In the genomic region with DNA sequence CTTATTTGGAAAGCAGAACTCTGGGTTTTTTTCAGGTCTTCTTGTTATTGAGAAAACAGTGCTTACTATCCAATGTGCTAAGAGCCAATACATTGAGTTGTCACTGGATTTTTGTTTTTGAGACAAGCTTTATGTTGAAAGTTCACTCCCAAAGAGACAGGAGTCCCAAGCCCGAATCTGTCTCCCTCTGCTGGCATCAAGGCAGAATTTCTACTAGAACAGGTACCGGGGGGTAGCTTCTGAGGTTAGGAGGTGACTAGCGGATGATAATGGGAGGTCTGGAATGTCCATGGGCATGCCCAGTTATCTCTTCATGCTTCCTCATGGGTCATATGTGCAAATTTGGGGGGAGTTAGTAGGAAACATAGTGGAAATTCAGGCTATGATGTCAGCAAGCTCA, we compare ENCODE assay signal across 18 cellular contexts. TPM values are rescaled to one million over a fixed set of nuclear protein-coding genes. Genes with fewer than 3 reads are reported as not detected.
DNase-seq lines count a peak whose midpoint lies in the region; ATAC-seq, FAIRE-seq and TF ChIP-seq lines count a peak whose summit lies in the region.
"Had no signal": no experiment of that assay in that cellular context is flagged by ENCODE, and none has a peak within 500 bp of the region (broad histone marks: within the 10 kb centered on the region; RNA-seq: fewer than 3 reads in every experiment).

No MANE protein-coding gene starts in this region.

- no peak for FAIRE-seq in D721Med (lab: Jason Lieb, UNC)

- peak; percentile 83 for ATAC-seq in WTC11
- no peak for ATAC-seq in HG03520 (IDR thresholded peaks at IDR 0.05; ENCODE audit: unreplicated experiment)
- no peak for ATAC-seq in GM21515 (IDR thresholded peaks at IDR 0.05; ENCODE audit: unreplicated experiment)
- ATAC-seq: activated T-helper 17 cell treated with anti-CD3 and anti-CD28 coated beads, Interleukin-2, amount 50 U/mL, for 72 hours; left ventricle myocardium superior; psoas muscle had no signal

- no peak for DNase-seq in D721Med (ENCODE audit: insufficient read length, low spot score)
- DNase-seq in HL-60 (ENCODE audit: low read depth in 1 of 2, low spot score in 1 of 2), result no peak
- DNase-seq in WTC11 (ENCODE audit: low spot score), result no peak
- peak; percentile 55 for DNase-seq in iPS-NIHi11 (ENCODE audit: low spot score)
- DNase-seq in COR-L47 (lab: John Stamatoyannopoulos, UW), result no peak
- no peak for DNase-seq in NCI-H2029 (lab: John Stamatoyannopoulos, UW)
- DNase-seq: activated CD4-positive, alpha-beta memory T cell treated with anti-CD3 and anti-CD28 coated beads, Interleukin-2, amount 10 ng/mL, durations not matched to agents 7 days and 5 days; cortex of kidney; esophagus squamous epithelium; left ventricle myocardium superior; MG63; naive B cell; psoas muscle; uterus had no signal

- H3K27ac Mint-ChIP-seq in WTC11, result no peak overlapping the region
- H3K27ac Mint-ChIP-seq: activated CD4-positive, alpha-beta memory T cell treated with anti-CD3 and anti-CD28 coated beads, Interleukin-2, amount 10 ng/mL, durations not matched to agents 7 days and 5 days; activated T-helper 17 cell treated with anti-CD3 and anti-CD28 coated beads, Interleukin-2, amount 50 U/mL, for 72 hours had no signal

- no peak overlapping the region for H3K27ac ChIP-seq in HL-60 (replicated peaks)
- H3K27ac ChIP-seq: esophagus squamous epithelium, psoas muscle, SJCRH30, uterus had no signal

- H3K9me3 Mint-ChIP-seq in WTC11, result peaks cover 39% of the 10 kb centered on the region

- H3K27me3 Mint-ChIP-seq in WTC11 (ENCODE audit: low read depth), result no peaks in the 10 kb centered on the region
- H3K27me3 Mint-ChIP-seq: activated CD4-positive, alpha-beta memory T cell treated with anti-CD3 and anti-CD28 coated beads, Interleukin-2, amount 10 ng/mL, durations not matched to agents 7 days and 5 days; activated T-helper 17 cell treated with anti-CD3 and anti-CD28 coated beads, Interleukin-2, amount 50 U/mL, for 72 hours; naive B cell had no signal

- H3K4me1 Mint-ChIP-seq in WTC11, result peaks cover 5% of the 10 kb centered on the region
- H3K4me1 Mint-ChIP-seq: activated CD4-positive, alpha-beta memory T cell treated with anti-CD3 and anti-CD28 coated beads, Interleukin-2, amount 10 ng/mL, durations not matched to agents 7 days and 5 days; activated T-helper 17 cell treated with anti-CD3 and anti-CD28 coated beads, Interleukin-2, amount 50 U/mL, for 72 hours; naive B cell had no signal

- no peak overlapping the region for H3K4me3 Mint-ChIP-seq in WTC11
- H3K4me3 Mint-ChIP-seq: activated CD4-positive, alpha-beta memory T cell treated with anti-CD3 and anti-CD28 coated beads, Interleukin-2, amount 10 ng/mL, durations not matched to agents 7 days and 5 days; activated T-helper 17 cell treated with anti-CD3 and anti-CD28 coated beads, Interleukin-2, amount 50 U/mL, for 72 hours had no signal

- TF ChIP-seq CTCF in D721Med (IDR thresholded peaks at IDR 0.05; ENCODE audit: insufficient read depth, missing control alignments) (peak; percentile 6), HL-60 (IDR thresholded peaks at IDR 0.05; ENCODE audit: insufficient read depth, low read length) (peak; percentile 2), WTC11 (IDR thresholded peaks at IDR 0.05) (peak; percentile 56)

- H3K4me3 ChIP-seq in HL-60 (replicated peaks; ENCODE audit: insufficient read depth, low read length), result no peak overlapping the region
- H3K4me3 ChIP-seq: esophagus squamous epithelium, MG63, psoas muscle, SJCRH30, uterus had no signal

- H3K27me3 ChIP-seq in HL-60 (ENCODE audit: insufficient read depth, poor library complexity, severe bottlenecking), result no peaks in the 10 kb centered on the region
- H3K27me3 ChIP-seq: esophagus squamous epithelium, MG63, SJCRH30, uterus had no signal

- CTCF ChIA-PET in WTC11 (lab: Charles Lee), result interaction anchor here (0.5 to 2.1 kb wide), 26 partner anchors 12 to 783 kb away, joined by 3 to 15 read pairs (median 3); a partner anchor contains a TSS

- POLR2A ChIA-PET in WTC11 (lab: Charles Lee), result no interaction called here

- peaks cover 64% of the 10 kb centered on the region for H3K36me3 Mint-ChIP-seq in WTC11

TF ChIP-seq in WTC11, 78 proteins besides CTCF, POLR2A, EP300 and RAD21:
- TF ChIP-seq FOXP1 (CRISPR knock-in tag; IDR thresholded peaks at IDR 0.05; ENCODE audit: borderline replicate concordance) (no peak), ATF1 (CRISPR knock-in tag; IDR thresholded peaks at IDR 0.05) (no peak), CBFB (CRISPR knock-in tag; IDR thresholded peaks at IDR 0.05; ENCODE audit: low read depth) (no peak), ELF4 (CRISPR knock-in tag; IDR thresholded peaks at IDR 0.05; ENCODE audit: low read depth) (no peak), ZNF396 (CRISPR knock-in tag; IDR thresholded peaks at IDR 0.05; ENCODE audit: borderline replicate concordance) (no peak), TEAD4 (CRISPR knock-in tag; IDR thresholded peaks at IDR 0.05) (no peak), ZNF219 (CRISPR knock-in tag; IDR thresholded peaks at IDR 0.05; ENCODE audit: borderline replicate concordance) (no peak), PRRX2 (CRISPR knock-in tag; IDR thresholded peaks at IDR 0.05) (no peak), ZNF263 (CRISPR knock-in tag; IDR thresholded peaks at IDR 0.05; ENCODE audit: low read depth) (no peak), ZNF416 (CRISPR knock-in tag; IDR thresholded peaks at IDR 0.05) (no peak), ZNF138 (CRISPR knock-in tag; conservative IDR thresholded peaks at IDR 0.05) (no peak), ZNF317 (CRISPR knock-in tag; IDR thresholded peaks at IDR 0.05; ENCODE audit: borderline replicate concordance, low read depth) (no peak), ZNF423 (CRISPR knock-in tag; IDR thresholded peaks at IDR 0.05) (no peak), GABPB1 (CRISPR knock-in tag; IDR thresholded peaks at IDR 0.05) (no peak), RORB (CRISPR knock-in tag; IDR thresholded peaks at IDR 0.05) (no peak), RELA (CRISPR knock-in tag; IDR thresholded peaks at IDR 0.05; ENCODE audit: borderline replicate concordance) (no peak)
- TF ChIP-seq, protein P1, sequence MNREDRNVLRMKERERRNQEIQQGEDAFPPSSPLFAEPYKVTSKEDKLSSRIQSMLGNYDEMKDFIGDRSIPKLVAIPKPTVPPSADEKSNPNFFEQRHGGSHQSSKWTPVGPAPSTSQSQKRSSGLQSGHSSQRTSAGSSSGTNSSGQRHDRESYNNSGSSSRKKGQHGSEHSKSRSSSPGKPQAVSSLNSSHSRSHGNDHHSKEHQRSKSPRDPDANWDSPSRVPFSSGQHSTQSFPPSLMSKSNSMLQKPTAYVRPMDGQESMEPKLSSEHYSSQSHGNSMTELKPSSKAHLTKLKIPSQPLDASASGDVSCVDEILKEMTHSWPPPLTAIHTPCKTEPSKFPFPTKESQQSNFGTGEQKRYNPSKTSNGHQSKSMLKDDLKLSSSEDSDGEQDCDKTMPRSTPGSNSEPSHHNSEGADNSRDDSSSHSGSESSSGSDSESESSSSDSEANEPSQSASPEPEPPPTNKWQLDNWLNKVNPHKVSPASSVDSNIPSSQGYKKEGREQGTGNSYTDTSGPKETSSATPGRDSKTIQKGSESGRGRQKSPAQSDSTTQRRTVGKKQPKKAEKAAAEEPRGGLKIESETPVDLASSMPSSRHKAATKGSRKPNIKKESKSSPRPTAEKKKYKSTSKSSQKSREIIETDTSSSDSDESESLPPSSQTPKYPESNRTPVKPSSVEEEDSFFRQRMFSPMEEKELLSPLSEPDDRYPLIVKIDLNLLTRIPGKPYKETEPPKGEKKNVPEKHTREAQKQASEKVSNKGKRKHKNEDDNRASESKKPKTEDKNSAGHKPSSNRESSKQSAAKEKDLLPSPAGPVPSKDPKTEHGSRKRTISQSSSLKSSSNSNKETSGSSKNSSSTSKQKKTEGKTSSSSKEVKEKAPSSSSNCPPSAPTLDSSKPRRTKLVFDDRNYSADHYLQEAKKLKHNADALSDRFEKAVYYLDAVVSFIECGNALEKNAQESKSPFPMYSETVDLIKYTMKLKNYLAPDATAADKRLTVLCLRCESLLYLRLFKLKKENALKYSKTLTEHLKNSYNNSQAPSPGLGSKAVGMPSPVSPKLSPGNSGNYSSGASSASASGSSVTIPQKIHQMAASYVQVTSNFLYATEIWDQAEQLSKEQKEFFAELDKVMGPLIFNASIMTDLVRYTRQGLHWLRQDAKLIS (CRISPR knock-in tag; IDR thresholded peaks at IDR 0.05; ENCODE audit: borderline replicate concordance), result no peak
- TF ChIP-seq, protein P2, sequence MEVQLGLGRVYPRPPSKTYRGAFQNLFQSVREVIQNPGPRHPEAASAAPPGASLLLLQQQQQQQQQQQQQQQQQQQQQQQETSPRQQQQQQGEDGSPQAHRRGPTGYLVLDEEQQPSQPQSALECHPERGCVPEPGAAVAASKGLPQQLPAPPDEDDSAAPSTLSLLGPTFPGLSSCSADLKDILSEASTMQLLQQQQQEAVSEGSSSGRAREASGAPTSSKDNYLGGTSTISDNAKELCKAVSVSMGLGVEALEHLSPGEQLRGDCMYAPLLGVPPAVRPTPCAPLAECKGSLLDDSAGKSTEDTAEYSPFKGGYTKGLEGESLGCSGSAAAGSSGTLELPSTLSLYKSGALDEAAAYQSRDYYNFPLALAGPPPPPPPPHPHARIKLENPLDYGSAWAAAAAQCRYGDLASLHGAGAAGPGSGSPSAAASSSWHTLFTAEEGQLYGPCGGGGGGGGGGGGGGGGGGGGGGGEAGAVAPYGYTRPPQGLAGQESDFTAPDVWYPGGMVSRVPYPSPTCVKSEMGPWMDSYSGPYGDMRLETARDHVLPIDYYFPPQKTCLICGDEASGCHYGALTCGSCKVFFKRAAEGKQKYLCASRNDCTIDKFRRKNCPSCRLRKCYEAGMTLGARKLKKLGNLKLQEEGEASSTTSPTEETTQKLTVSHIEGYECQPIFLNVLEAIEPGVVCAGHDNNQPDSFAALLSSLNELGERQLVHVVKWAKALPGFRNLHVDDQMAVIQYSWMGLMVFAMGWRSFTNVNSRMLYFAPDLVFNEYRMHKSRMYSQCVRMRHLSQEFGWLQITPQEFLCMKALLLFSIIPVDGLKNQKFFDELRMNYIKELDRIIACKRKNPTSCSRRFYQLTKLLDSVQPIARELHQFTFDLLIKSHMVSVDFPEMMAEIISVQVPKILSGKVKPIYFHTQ (CRISPR knock-in tag; IDR thresholded peaks at IDR 0.05), result no peak

RNA-seq across cellular contexts. Expression of a gene that starts 25.1 kb away (rescaled TPM):
- 31.8 to 33.8 TPM (median 33.0 TPM) in 3 replicates for total RNA-seq in WTC11 (2021)

RNA-seq across cellular contexts. Expression of a gene that starts 42.5 kb away (rescaled TPM):
- total RNA-seq in WTC11 (2021), result 15.2 to 18.3 TPM (median 16.6 TPM) in 3 replicates

Comparison
In these comparisons a context has a peak if more than half of its experiments do, and no peak if none do; other contexts are left out.
1. CTCF ChIP-seq: peak in every context shown above with its lines; median percentile 56 in WTC11; 6 in D721Med; 2 in HL-60.